Comparison of ENCODE assay signal across 21 cellular contexts in the genomic region with DNA sequence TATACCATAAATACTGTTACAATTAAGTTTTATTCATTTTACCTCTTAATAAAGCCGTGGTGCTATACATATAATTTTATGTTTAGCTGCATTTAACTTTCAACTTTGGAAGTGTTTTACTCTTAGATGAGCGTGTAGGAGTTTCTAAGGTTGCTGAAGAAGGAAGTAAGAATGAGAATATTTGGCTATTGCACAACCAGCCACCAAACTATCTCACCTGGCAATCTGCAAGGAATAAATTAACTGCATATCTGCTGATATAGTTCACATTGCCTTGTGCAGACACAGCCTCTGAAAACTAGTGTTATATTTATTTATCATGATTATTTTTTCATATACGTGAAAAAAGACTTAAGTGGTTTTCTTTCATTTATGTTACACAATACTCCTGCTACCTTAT.
"Had no signal": no experiment of that assay in that cellular context is flagged by ENCODE, and none has a peak within 500 bp of the region (broad histone marks: within the 10 kb centered on the region; RNA-seq: fewer than 3 reads in every experiment).

No MANE protein-coding gene starts in this region.

- H3K27me3 ChIP-seq: breast epithelium had no signal

- ATAC-seq: activated CD4-positive, CD25-positive, alpha-beta regulatory T cell treated with anti-CD3 and anti-CD28 coated beads, Interleukin-2, amount 50 U/mL, for 24 hours; activated CD8-positive, alpha-beta T cell treated with anti-CD3 and anti-CD28 coated beads for 36 hours; PC-3 had no signal

- H3K4me1 Mint-ChIP-seq: activated naive CD4-positive, alpha-beta T cell treated with anti-CD3 and anti-CD28 coated beads, Interleukin-2, amount 50 U/mL, for 24 hours had no signal

- H3K4me3 ChIP-seq: breast epithelium had no signal

- H3K27ac Mint-ChIP-seq: activated CD8-positive, alpha-beta T cell treated with anti-CD3 and anti-CD28 coated beads for 36 hours; activated naive CD4-positive, alpha-beta T cell treated with anti-CD3 and anti-CD28 coated beads, Interleukin-2, amount 50 U/mL, for 24 hours; T-helper 1 cell treated with Interleukin-12 subunit alpha and Interleukin-12 subunit beta and Interleukin-4 antibody, amounts not matched to agents 30 μg/mL and 1 μg/mL, for 36 hours had no signal

- H3K36me3 ChIP-seq: breast epithelium had no signal

- H3K27me3 Mint-ChIP-seq: activated CD8-positive, alpha-beta T cell treated with anti-CD3 and anti-CD28 coated beads for 36 hours; activated naive CD4-positive, alpha-beta T cell treated with anti-CD3 and anti-CD28 coated beads, Interleukin-2, amount 50 U/mL, for 24 hours had no signal

- H3K36me3 Mint-ChIP-seq: activated naive CD4-positive, alpha-beta T cell treated with anti-CD3 and anti-CD28 coated beads, Interleukin-2, amount 50 U/mL, for 24 hours had no signal

- H3K9me3 ChIP-seq: breast epithelium had no signal

- DNase-seq: activated CD4-positive, alpha-beta T cell treated with anti-CD3 and anti-CD28 coated beads for 4 hours; activated CD8-positive, alpha-beta memory T cell treated with anti-CD3 and anti-CD28 coated beads, Interleukin-2, amount 50 U/mL, for 4 hours; activated CD8-positive, alpha-beta T cell treated with anti-CD3 and anti-CD28 coated beads for 36 hours; aorta; Karpas-422; MV-4-11; NCI-H1105; NCI-H1436; NCI-H1694 treated with DMSO at 0.1 percent for 48 hours; NCI-H2029 treated with DMSO at 0.1 percent for 48 hours; NCI-H345; NCI-H510A; NCI-H526 treated with DMSO at 0.1 percent for 48 hours; NCI-H82; NK-92 treated with Interleukin-12 subunit alpha and Interleukin-12 subunit beta, amount 100 ng/mL, for 24 hours; PC-3; SHP77 treated with DMSO at 0.1 percent for 48 hours had no signal

- H3K4me3 Mint-ChIP-seq: activated CD8-positive, alpha-beta T cell treated with anti-CD3 and anti-CD28 coated beads for 36 hours; activated naive CD4-positive, alpha-beta T cell treated with anti-CD3 and anti-CD28 coated beads, Interleukin-2, amount 50 U/mL, for 24 hours; T-helper 1 cell treated with Interleukin-12 subunit alpha and Interleukin-12 subunit beta and Interleukin-4 antibody, amounts not matched to agents 30 μg/mL and 1 μg/mL, for 36 hours had no signal

- H3K9me3 Mint-ChIP-seq: activated CD8-positive, alpha-beta T cell treated with anti-CD3 and anti-CD28 coated beads for 36 hours; activated naive CD4-positive, alpha-beta T cell treated with anti-CD3 and anti-CD28 coated beads, Interleukin-2, amount 50 U/mL, for 24 hours; T-helper 1 cell treated with Interleukin-12 subunit alpha and Interleukin-12 subunit beta and Interleukin-4 antibody, amounts not matched to agents 30 μg/mL and 1 μg/mL, for 36 hours had no signal
